In genomic region chr7:35268953-35269352, GRCh38 we compare ENCODE assay signal across 8 cellular contexts.
"Had no signal": no experiment of that assay in that cellular context is flagged by ENCODE, and none has a peak within 500 bp of the region (broad histone marks: within the 10 kb centered on the region; RNA-seq: fewer than 3 reads in every experiment).

No MANE protein-coding gene starts in this region.

- ATAC-seq: stimulated activated naive CD8-positive, alpha-beta T cell treated with anti-CD3 and anti-CD28 coated beads, Interleukin-15, amount 100 ng/mL, for 72 hours had no signal

- DNase-seq: activated CD4-positive, alpha-beta T cell treated with anti-CD3 and anti-CD28 coated beads for 4 hours; activated naive CD4-positive, alpha-beta T cell treated with anti-CD3 and anti-CD28 coated beads for 36 hours; esophagus squamous epithelium; mesendoderm; stimulated activated CD4-positive, alpha-beta T cell treated with anti-CD3 and anti-CD28 coated beads, Interleukin-15, amount 100 ng/mL, for 24 hours; stimulated activated CD4-positive, alpha-beta T cell treated with anti-CD3 and anti-CD28 coated beads, Interleukin-4, amount 100 ng/mL, for 24 hours; stimulated activated naive CD8-positive, alpha-beta T cell treated with anti-CD3 and anti-CD28 coated beads, Interleukin-15, amount 100 ng/mL, for 72 hours; testis had no signal
